Comparison of ENCODE assay signal across 12 cellular contexts in the genomic region with DNA sequence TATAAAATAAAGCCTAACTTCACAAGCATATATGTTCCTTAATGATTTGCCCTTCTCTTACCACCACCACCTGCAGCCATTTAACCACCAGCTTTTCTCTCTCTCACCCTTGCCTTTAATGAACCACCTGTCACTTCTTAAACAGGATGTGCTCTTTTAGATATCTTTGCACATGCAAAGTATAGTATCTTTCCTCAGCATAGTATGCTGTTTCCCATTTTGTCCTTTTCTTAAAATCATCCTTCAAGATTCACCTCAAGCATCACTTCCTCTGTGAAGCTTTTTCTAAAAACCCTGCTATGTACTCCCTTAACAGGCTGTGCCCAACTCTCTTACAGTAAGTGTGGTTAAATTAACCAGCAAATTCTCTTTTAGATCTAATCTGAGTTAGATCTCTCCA. TPM values are rescaled to one million over a fixed set of nuclear protein-coding genes. Genes with fewer than 3 reads are reported as not detected.
DNase-seq lines count a peak whose midpoint lies in the region; ATAC-seq, FAIRE-seq and TF ChIP-seq lines count a peak whose summit lies in the region.
"Had no signal": no experiment of that assay in that cellular context is flagged by ENCODE, and none has a peak within 500 bp of the region (broad histone marks: within the 10 kb centered on the region; RNA-seq: fewer than 3 reads in every experiment).

No MANE protein-coding gene starts in this region.

- H3K36me3 ChIP-seq in GM12878 (ENCODE audit: control insufficient read depth in 2 of 2, insufficient read depth in 2 of 2, low read length in 1 of 2) (no peaks in the 10 kb centered on the region), brain microvascular endothelial cell (replicated peaks) (no peaks in the 10 kb centered on the region), MG63 (no peaks in the 10 kb centered on the region)
- H3K36me3 ChIP-seq: pancreas had no signal

- no peak overlapping the region for H3K27ac ChIP-seq in GM12878 (ENCODE audit: control insufficient read depth, insufficient read depth)
- H3K27ac ChIP-seq in brain microvascular endothelial cell: no peak overlapping the region
- H3K27ac ChIP-seq: pancreas had no signal

- TF ChIP-seq POLR2A in GM12892 (IDR thresholded peaks at IDR 0.05; ENCODE audit: low read depth, low read length) (no peak), GM12878 (IDR thresholded peaks at IDR 0.05; ENCODE audit: low read depth, low read length) (no peak)

- H3K36me3 Mint-ChIP-seq in glutamatergic neuron (ENCODE audit: unreplicated experiment) (no peaks in the 10 kb centered on the region), HFFc6 (ENCODE audit: low read depth) (no peaks in the 10 kb centered on the region)
- H3K36me3 Mint-ChIP-seq: type B pancreatic cell had no signal

- H4K20me1 ChIP-seq in GM12878 (ENCODE audit: control insufficient read depth, insufficient read depth): no peaks in the 10 kb centered on the region

- peaks cover 3% of the 10 kb centered on the region for H3K4me1 Mint-ChIP-seq in glutamatergic neuron (ENCODE audit: low read depth, unreplicated experiment)
- no peaks in the 10 kb centered on the region for H3K4me1 Mint-ChIP-seq in HFFc6 (ENCODE audit: low read depth)

- H3K4me3 ChIP-seq in GM12878 (no peak overlapping the region), brain microvascular endothelial cell (ENCODE audit: low read depth, low read length) (no peak overlapping the region), MG63 (no peak overlapping the region)
- H3K4me3 ChIP-seq: pancreas had no signal

- CTCF ChIA-PET in GM12878 (lab: Yijun Ruan, JAX): interaction anchor here (1.4 kb wide), 1 partner anchor 34 kb away, joined by 3 read pairs; no protein-coding TSS in a partner anchor

- POLR2A ChIA-PET in GM12878 (lab: Charles Lee): no interaction called here

- SMC1A ChIA-PET in GM12878 (lab: Charles Lee; ENCODE audit: uncharacterized antibody, unreplicated experiment): no interaction called here

- RAD21 ChIA-PET in GM12878 (lab: Charles Lee; ENCODE audit: unreplicated experiment): no interaction called here

- no peaks in the 10 kb centered on the region for H3K4me1 ChIP-seq in GM12878 (ENCODE audit: control insufficient read depth, insufficient read depth, low read length)
- H3K4me1 ChIP-seq: pancreas had no signal

- peaks cover 2% of the 10 kb centered on the region for H3K9me3 Mint-ChIP-seq in glutamatergic neuron (ENCODE audit: unreplicated experiment)
- H3K9me3 Mint-ChIP-seq in HFFc6: no peaks in the 10 kb centered on the region
- H3K9me3 Mint-ChIP-seq: type B pancreatic cell had no signal

- H3K27me3 Mint-ChIP-seq in glutamatergic neuron (ENCODE audit: unreplicated experiment) (no peaks in the 10 kb centered on the region), HFFc6 (ENCODE audit: insufficient read depth) (peaks cover 22% of the 10 kb centered on the region)

- no peak overlapping the region; the same call in 1 of the 2 replicates for H3K4me2 ChIP-seq in GM12878 (ENCODE audit: control insufficient read depth, insufficient read depth)

- H2AFZ ChIP-seq in GM12878 (ENCODE audit: control insufficient read depth, low read depth, low read length): no peak overlapping the region

- intact Hi-C loops in GM12878 (cut with micrococcal nuclease; ENCODE audit: unreplicated experiment): no loop called here

- H3K4me3 Mint-ChIP-seq in glutamatergic neuron (ENCODE audit: unreplicated experiment): no peak overlapping the region
- H3K4me3 Mint-ChIP-seq in HFFc6: no peak overlapping the region
- H3K4me3 Mint-ChIP-seq: type B pancreatic cell had no signal

- no peak overlapping the region for H3K9ac ChIP-seq in GM12878 (ENCODE audit: control insufficient read depth, insufficient read depth, low read length)

- TF ChIP-seq CTCF in GM12878 (IDR thresholded peaks at IDR 0.05 in 2 of 3, conservative IDR thresholded peaks at IDR 0.05 in 1 of 3; ENCODE audit: control insufficient read depth in 2 of 3, extremely low read depth in 1 of 3, insufficient read depth in 1 of 3, low read depth in 3 of 3, low read length in 3 of 3) (no peak), glutamatergic neuron (IDR thresholded peaks at IDR 0.05; ENCODE audit: partially characterized antibody, unreplicated experiment) (no peak), brain microvascular endothelial cell (IDR thresholded peaks at IDR 0.05; ENCODE audit: low read depth, low read length, missing control alignments) (no peak), HFFc6 (IDR thresholded peaks at IDR 0.05) (no peak)

- H3K79me2 ChIP-seq in GM12878 (ENCODE audit: control insufficient read depth, insufficient read depth, low read length): no peaks in the 10 kb centered on the region

- no peak for TF ChIP-seq RAD21 in GM12878 (IDR thresholded peaks at IDR 0.05; ENCODE audit: insufficient read depth, low read depth, low read length)

- ATAC-seq in GM19395 (IDR thresholded peaks at IDR 0.05; ENCODE audit: unreplicated experiment) (peak; percentile 80), HG03342 (IDR thresholded peaks at IDR 0.05; ENCODE audit: unreplicated experiment) (peak; percentile 69), GM12878 (peak; percentile 33; the same call in 2 of the 3 replicates)
- ATAC-seq: pancreas had no signal

- H3K9me3 ChIP-seq in GM12878 (replicated peaks; ENCODE audit: control insufficient read depth, insufficient read depth, low read length) (no peaks in the 10 kb centered on the region), MG63 (no peaks in the 10 kb centered on the region)
- H3K9me3 ChIP-seq: pancreas had no signal

- FAIRE-seq in GM12892 (lab: Jason Lieb, UNC): peak; percentile 27
- no peak for FAIRE-seq in GM12878 (lab: Jason Lieb, UNC)
- FAIRE-seq: astrocyte, pancreas had no signal

- TF ChIP-seq EP300 in GM12878 (IDR thresholded peaks at IDR 0.05; ENCODE audit: borderline replicate concordance in 1 of 2, control insufficient read depth in 1 of 2, low read depth in 2 of 2, low read length in 2 of 2): no peak

- in situ Hi-C loops in GM12878 (cut with MboI): no loop called here
- in situ Hi-C loops in brain microvascular endothelial cell (cut with HindIII; ENCODE audit: low pct_ligation_motif_present, low sequenced_read_pairs): no loop called here

- H3K27ac Mint-ChIP-seq in glutamatergic neuron (ENCODE audit: unreplicated experiment): no peak overlapping the region
- no peak overlapping the region for H3K27ac Mint-ChIP-seq in HFFc6
- H3K27ac Mint-ChIP-seq: type B pancreatic cell had no signal

- no peak for DNase-seq in GM12892 (ENCODE audit: insufficient read length)
- DNase-seq in GM12878 (ENCODE audit: low read depth, low spot score): no peak
- no peak for DNase-seq in glutamatergic neuron
- DNase-seq in brain microvascular endothelial cell: no peak
- DNase-seq in MG63: no peak
- no peak for DNase-seq in HFFc6
- DNase-seq: NCI-H1048, pancreas had no signal

- no TSS peak for BruUV-seq in GM12878 (replicated peaks; lab: Mats Ljungman, UMichigan)

- H3K27me3 ChIP-seq in GM12878 (replicated peaks in 1 of 2; ENCODE audit: control insufficient read depth in 2 of 2, insufficient read depth in 2 of 2, low read length in 1 of 2): no peaks in the 10 kb centered on the region; a peak in 1 of 4 replicates
- no peaks in the 10 kb centered on the region for H3K27me3 ChIP-seq in brain microvascular endothelial cell (replicated peaks)
- H3K27me3 ChIP-seq in MG63: no peaks in the 10 kb centered on the region; the same call in 1 of the 2 replicates
- H3K27me3 ChIP-seq: pancreas had no signal

RNA-seq across cellular contexts. Expression of a gene that starts 8.2 kb away (rescaled TPM):
- 5.6 TPM for polyA plus RNA-seq in GM12892 (2012; ENCODE audit: missing spikeins)
- 9.4 and 9.7 TPM in 2 replicates for total RNA-seq in GM12878 (2013; cell fraction: nucleolus; rRNA removed)
- total RNA-seq in GM12878 (2014; rRNA removed) (2.8 and 3.1 TPM in 2 replicates), GM12878 (2014; rRNA removed; fragmentation: Illumina TruSeq; extraction: Trizol) (2.6 and 3.3 TPM in 2 replicates), GM12878 (2021) (10.0 and 10.9 TPM in 2 replicates), glutamatergic neuron (ENCODE audit: unreplicated experiment) (11.9 TPM)
- polyA plus RNA-seq in GM12878 (2011; ENCODE audit: low read depth): 5.8 TPM
- polyA plus RNA-seq in GM12878 (2011; rRNA removed) (4.6 and 5.2 TPM in 2 replicates), GM12878 (2014; fragmentation: Illumina TruSeq; extraction: Trizol) (5.9 and 6.1 TPM in 2 replicates), GM12878 (2014; fragmentation: Nextera tagmentation; extraction: Ambion mirVana) (1 to 10 TPM; 1.1 to 2.0 TPM), GM12878 (2014; rRNA removed) (2.7 and 3.1 TPM in 2 replicates), GM12878 (2016; fragmentation: Nextera tagmentation; extraction: Ambion mirVana) (1 to 10 TPM; 3.0 to 3.5 TPM)
- polyA plus RNA-seq in GM12878 (2011; cell fraction: cytosol; rRNA removed): 2.1 and 3.2 TPM in 2 replicates
- 3.1 and 4.1 TPM in 2 replicates for polyA plus RNA-seq in GM12878 (2011; cell fraction: nucleus; rRNA removed)
- polyA plus RNA-seq in GM12878 (2012): 4.5 and 8.0 TPM in 2 replicates
- 10.0 and 19.7 TPM in 2 replicates for polyA minus RNA-seq in GM12878 (2011; rRNA and poly(A)+ RNA removed)
- polyA minus RNA-seq in GM12878 (2011; cell fraction: cytosol; rRNA and poly(A)+ RNA removed): 3.6 and 7.6 TPM in 2 replicates
- 5.2 and 7.5 TPM in 2 replicates for polyA minus RNA-seq in GM12878 (2011; cell fraction: nucleus; rRNA and poly(A)+ RNA removed)
- total RNA-seq in MG63 (2014; rRNA removed; shearing (Covaris generic); ENCODE audit: low replicate concordance): 1.9 and 6.1 TPM in 2 replicates
- 10 to 100 TPM; 17.8 to 24.3 (median 20.2) TPM for total RNA-seq in HFFc6 (2021; fragmentation: NEBNext Ultra II Directional; extraction: Animal tissue kit (Norgen Biotek cat#: 25700))

RNA-seq across cellular contexts. Expression of a gene that starts 35.3 kb away (rescaled TPM):
- 29.5 TPM for polyA plus RNA-seq in GM12892 (2012; ENCODE audit: missing spikeins)
- 24.7 and 27.0 TPM in 2 replicates for total RNA-seq in GM12878 (2013; cell fraction: nucleolus; rRNA removed)
- total RNA-seq in GM12878 (2014; rRNA removed) (24.6 and 25.4 TPM in 2 replicates), GM12878 (2014; rRNA removed; fragmentation: Illumina TruSeq; extraction: Trizol) (28.6 and 30.1 TPM in 2 replicates), GM12878 (2021) (20.2 and 22.0 TPM in 2 replicates), glutamatergic neuron (ENCODE audit: unreplicated experiment) (20.1 TPM)
- polyA plus RNA-seq in GM12878 (2011; ENCODE audit: low read depth): 11.1 TPM
- polyA plus RNA-seq in GM12878 (2011; rRNA removed) (32.8 and 45.2 TPM in 2 replicates), GM12878 (2014; fragmentation: Illumina TruSeq; extraction: Trizol) (25.9 and 41.1 TPM in 2 replicates), GM12878 (2014; fragmentation: Nextera tagmentation; extraction: Ambion mirVana) (10 to 100 TPM; 26.3 to 35.7 TPM), GM12878 (2014; rRNA removed) (16.2 and 22.8 TPM in 2 replicates), GM12878 (2016; fragmentation: Nextera tagmentation; extraction: Ambion mirVana) (10 to 100 TPM; 33.9 to 34.9 TPM)
- polyA plus RNA-seq in GM12878 (2011; cell fraction: cytosol; rRNA removed): 6.0 and 7.0 TPM in 2 replicates
- 8.8 and 10.6 TPM in 2 replicates for polyA plus RNA-seq in GM12878 (2011; cell fraction: nucleus; rRNA removed)
- 24.8 and 27.4 TPM in 2 replicates for polyA plus RNA-seq in GM12878 (2012)
- polyA minus RNA-seq in GM12878 (2011; rRNA and poly(A)+ RNA removed): 6.4 and 8.2 TPM in 2 replicates
- polyA minus RNA-seq in GM12878 (2011; cell fraction: cytosol; rRNA and poly(A)+ RNA removed): 2.8 and 3.4 TPM in 2 replicates
- polyA minus RNA-seq in GM12878 (2011; cell fraction: nucleus; rRNA and poly(A)+ RNA removed): 8.8 and 10.3 TPM in 2 replicates
- 43.6 and 46.3 TPM in 2 replicates for total RNA-seq in MG63 (2014; rRNA removed; shearing (Covaris generic); ENCODE audit: low replicate concordance)
- 10 to 100 TPM; 29.2 to 48.8 (median 45.1) TPM for total RNA-seq in HFFc6 (2021; fragmentation: NEBNext Ultra II Directional; extraction: Animal tissue kit (Norgen Biotek cat#: 25700))
